ENCODE assay signal across 1 cellular context in the genomic region with DNA sequence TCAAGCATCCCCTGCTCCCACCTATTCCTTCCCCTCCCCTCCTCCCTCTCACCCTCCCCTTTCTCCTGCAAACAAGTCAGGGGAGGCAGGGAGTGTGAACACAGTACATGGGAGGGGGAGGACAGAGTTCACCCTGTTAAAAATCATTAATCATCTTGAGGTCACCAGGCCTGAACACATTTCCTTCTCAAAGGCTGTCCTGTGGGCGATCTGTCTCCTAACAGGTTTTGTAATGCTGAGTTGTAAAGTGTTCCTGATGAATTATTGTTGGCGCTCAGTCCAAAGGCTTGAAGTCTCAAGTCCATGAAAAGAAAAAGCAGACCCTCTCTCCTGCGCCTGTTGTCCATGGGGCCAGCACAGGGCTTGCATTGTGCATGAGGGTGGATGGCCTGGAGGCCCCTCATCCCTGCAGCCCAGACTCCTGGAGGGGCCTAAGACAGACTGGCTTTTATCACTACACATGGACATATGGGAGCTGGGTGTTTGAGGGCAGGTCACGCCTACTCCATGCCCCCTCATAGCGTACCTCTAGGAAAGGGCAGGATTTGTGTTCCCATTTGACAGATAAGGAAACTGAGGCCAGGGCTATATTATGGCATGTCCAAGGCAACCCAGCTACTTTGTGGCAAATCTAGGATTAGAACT.
TF ChIP-seq lines count a peak whose summit lies in the region.

No MANE protein-coding gene starts in this region.

TF ChIP-seq in K562, 482 proteins besides CTCF, POLR2A, EP300 and RAD21 (continued from another document):
- TF ChIP-seq, protein P1, sequence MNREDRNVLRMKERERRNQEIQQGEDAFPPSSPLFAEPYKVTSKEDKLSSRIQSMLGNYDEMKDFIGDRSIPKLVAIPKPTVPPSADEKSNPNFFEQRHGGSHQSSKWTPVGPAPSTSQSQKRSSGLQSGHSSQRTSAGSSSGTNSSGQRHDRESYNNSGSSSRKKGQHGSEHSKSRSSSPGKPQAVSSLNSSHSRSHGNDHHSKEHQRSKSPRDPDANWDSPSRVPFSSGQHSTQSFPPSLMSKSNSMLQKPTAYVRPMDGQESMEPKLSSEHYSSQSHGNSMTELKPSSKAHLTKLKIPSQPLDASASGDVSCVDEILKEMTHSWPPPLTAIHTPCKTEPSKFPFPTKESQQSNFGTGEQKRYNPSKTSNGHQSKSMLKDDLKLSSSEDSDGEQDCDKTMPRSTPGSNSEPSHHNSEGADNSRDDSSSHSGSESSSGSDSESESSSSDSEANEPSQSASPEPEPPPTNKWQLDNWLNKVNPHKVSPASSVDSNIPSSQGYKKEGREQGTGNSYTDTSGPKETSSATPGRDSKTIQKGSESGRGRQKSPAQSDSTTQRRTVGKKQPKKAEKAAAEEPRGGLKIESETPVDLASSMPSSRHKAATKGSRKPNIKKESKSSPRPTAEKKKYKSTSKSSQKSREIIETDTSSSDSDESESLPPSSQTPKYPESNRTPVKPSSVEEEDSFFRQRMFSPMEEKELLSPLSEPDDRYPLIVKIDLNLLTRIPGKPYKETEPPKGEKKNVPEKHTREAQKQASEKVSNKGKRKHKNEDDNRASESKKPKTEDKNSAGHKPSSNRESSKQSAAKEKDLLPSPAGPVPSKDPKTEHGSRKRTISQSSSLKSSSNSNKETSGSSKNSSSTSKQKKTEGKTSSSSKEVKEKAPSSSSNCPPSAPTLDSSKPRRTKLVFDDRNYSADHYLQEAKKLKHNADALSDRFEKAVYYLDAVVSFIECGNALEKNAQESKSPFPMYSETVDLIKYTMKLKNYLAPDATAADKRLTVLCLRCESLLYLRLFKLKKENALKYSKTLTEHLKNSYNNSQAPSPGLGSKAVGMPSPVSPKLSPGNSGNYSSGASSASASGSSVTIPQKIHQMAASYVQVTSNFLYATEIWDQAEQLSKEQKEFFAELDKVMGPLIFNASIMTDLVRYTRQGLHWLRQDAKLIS (CRISPR knock-in tag; IDR thresholded peaks at IDR 0.05) = no peak
